Comparison of ENCODE assay signal across 29 cellular contexts in genomic region chr3:194797555-194797954, GRCh38.
"Had no signal": no experiment of that assay in that cellular context is flagged by ENCODE, and none has a peak within 500 bp of the region (broad histone marks: within the 10 kb centered on the region; RNA-seq: fewer than 3 reads in every experiment).

No MANE protein-coding gene starts in this region.

- H3K27ac ChIP-seq: neutrophil, parathyroid adenoma, psoas muscle, right lobe of liver, sigmoid colon, suprapubic skin, testis, tibial artery, transverse colon, upper lobe of right lung, uterus had no signal

- H3K36me3 Mint-ChIP-seq: type B pancreatic cell had no signal

- H3K4me1 Mint-ChIP-seq: stimulated activated effector memory CD8-positive, alpha-beta T cell treated with anti-CD3 and anti-CD28 coated beads, Interleukin-12 subunit alpha, Interleukin-12 subunit beta, amount 100 ng/mL, for 72 hours had no signal

- H3K27me3 Mint-ChIP-seq: stimulated activated naive CD8-positive, alpha-beta T cell treated with anti-CD3 and anti-CD28 coated beads, Interleukin-15, amount 100 ng/mL, for 72 hours had no signal

- H3K27ac Mint-ChIP-seq: stimulated activated effector memory CD8-positive, alpha-beta T cell treated with anti-CD3 and anti-CD28 coated beads, Interleukin-12 subunit alpha, Interleukin-12 subunit beta, amount 100 ng/mL, for 72 hours; type B pancreatic cell had no signal

- H3K27me3 ChIP-seq: neutrophil, right lobe of liver, sigmoid colon, testis, transverse colon, upper lobe of right lung, uterus had no signal

- H3K4me3 ChIP-seq: psoas muscle, right lobe of liver, sigmoid colon, suprapubic skin, testis, tibial artery, transverse colon, upper lobe of right lung, uterus had no signal

- DNase-seq: naive B cell; naive thymus-derived CD8-positive, alpha-beta T cell; nephron progenitor cell; nucleus accumbens; psoas muscle; right cardiac atrium; right lobe of liver; sigmoid colon; small intestine; stimulated activated CD4-positive, alpha-beta T cell treated with anti-CD3 and anti-CD28 coated beads, Interleukin-15, amount 100 ng/mL, for 24 hours; stimulated activated CD4-positive, alpha-beta T cell treated with anti-CD3 and anti-CD28 coated beads, Interleukin-2, amount 100 ng/mL, for 24 hours; stimulated activated CD4-positive, alpha-beta T cell treated with anti-CD3 and anti-CD28 coated beads, Interleukin-2, amount 100 ng/mL, for 48 hours; stimulated activated CD4-positive, alpha-beta T cell treated with anti-CD3 and anti-CD28 coated beads, Interleukin-4, amount 100 ng/mL, for 24 hours; stimulated activated naive CD4-positive, alpha-beta T cell; stimulated activated naive CD8-positive, alpha-beta T cell treated with anti-CD3 and anti-CD28 coated beads, Interleukin-15, amount 100 ng/mL, for 72 hours; stimulated activated naive CD8-positive, alpha-beta T cell treated with anti-CD3 and anti-CD28 coated beads, Interleukin-15, Interleukin-2, amounts not matched to agents 100 U/mL and 50 U/mL, for 24 hours; substantia nigra; testis; tibial artery; transverse colon; upper lobe of right lung; uterus had no signal

- FAIRE-seq: small intestine had no signal

- H2AFZ ChIP-seq: parathyroid adenoma had no signal

- H3K9me3 ChIP-seq: neutrophil, right lobe of liver, suprapubic skin, testis, transverse colon, upper lobe of right lung, uterus had no signal

- H3K4me3 Mint-ChIP-seq: naive thymus-derived CD8-positive, alpha-beta T cell; natural killer cell treated with Interleukin-12 subunit alpha and Interleukin-12 subunit beta and Interleukin-15 and Interleukin-18, amount 100 ng/mL, for 72 hours; nephron progenitor cell; neural crest cell; stimulated activated effector memory CD8-positive, alpha-beta T cell treated with anti-CD3 and anti-CD28 coated beads, Interleukin-12 subunit alpha, Interleukin-12 subunit beta, amount 100 ng/mL, for 72 hours; stimulated activated naive CD8-positive, alpha-beta T cell treated with anti-CD3 and anti-CD28 coated beads, Interleukin-15, amount 100 ng/mL, for 72 hours; type B pancreatic cell had no signal

- ATAC-seq: naive thymus-derived CD8-positive, alpha-beta T cell; natural killer cell treated with Interleukin-12 subunit alpha and Interleukin-12 subunit beta and Interleukin-15 and Interleukin-18, amount 100 ng/mL, for 72 hours; psoas muscle; right cardiac atrium; right lobe of liver; stimulated activated effector memory CD8-positive, alpha-beta T cell treated with anti-CD3 and anti-CD28 coated beads, Interleukin-12 subunit alpha, Interleukin-12 subunit beta, amount 100 ng/mL, for 72 hours; stimulated activated naive CD8-positive, alpha-beta T cell treated with anti-CD3 and anti-CD28 coated beads, Interleukin-15, amount 100 ng/mL, for 72 hours; stimulated activated naive CD8-positive, alpha-beta T cell treated with anti-CD3 and anti-CD28 coated beads, Interleukin-15, Interleukin-2, amounts not matched to agents 100 U/mL and 50 U/mL, for 24 hours; upper lobe of right lung had no signal

- H3K36me3 ChIP-seq: neutrophil, right lobe of liver, sigmoid colon, suprapubic skin, tibial artery, transverse colon, upper lobe of right lung, uterus had no signal

- H3K9ac ChIP-seq: parathyroid adenoma had no signal

- H3K4me1 ChIP-seq: parathyroid adenoma, psoas muscle, right lobe of liver, sigmoid colon, suprapubic skin, testis, tibial artery, transverse colon, upper lobe of right lung had no signal
